ENCODE assay signal across 28 cellular contexts in genomic region chr10:126066491-126066890, GRCh38.
DNase-seq lines count a peak whose midpoint lies in the region; ATAC-seq, FAIRE-seq and TF ChIP-seq lines count a peak whose summit lies in the region.
"Had no signal": no experiment of that assay in that cellular context is flagged by ENCODE, and none has a peak within 500 bp of the region (broad histone marks: within the 10 kb centered on the region; RNA-seq: fewer than 3 reads in every experiment).

No MANE protein-coding gene starts in this region.

- H4K8ac ChIP-seq in IMR-90 (ENCODE audit: low read depth in 2 of 2, low read length in 2 of 2) (no peak overlapping the region), mesenchymal stem cell (ENCODE audit: low read length) (no peak overlapping the region)

- no peak overlapping the region for H3K4me3 ChIP-seq in BLaER1 treated with 17β-estradiol and CSF1 and Interleukin-3, amounts not matched to agents 10 nM and 100 nM
- H3K4me3 ChIP-seq in IMR-90 (ENCODE audit: insufficient read depth, low read depth, low read length) (no peak overlapping the region), astrocyte (ENCODE audit: insufficient read depth, low read depth, low read length) (no peak overlapping the region), mesenchymal stem cell (ENCODE audit: insufficient read depth in 1 of 2, low read depth in 1 of 2, low read length in 2 of 2) (no peak overlapping the region)
- H3K4me3 ChIP-seq: A549, GM12878, K562, MG63, Peyer's patch, SJCRH30 had no signal

- H2BK120ac ChIP-seq in IMR-90 (ENCODE audit: low read depth, low read length) (no peak overlapping the region), mesenchymal stem cell (ENCODE audit: low read depth, low read length) (no peak overlapping the region)

- dilution Hi-C loops in IMR-90 (cut with HindIII; ENCODE audit: low sequenced_read_pairs, unreplicated experiment) = no loop called here

- peaks cover 20% of the 10 kb centered on the region for H3K9me1 ChIP-seq in IMR-90 (ENCODE audit: insufficient read depth, low read length)

- no peaks in the 10 kb centered on the region for H4K20me1 ChIP-seq in BLaER1 treated with 17β-estradiol and CSF1 and Interleukin-3, amounts not matched to agents 10 nM and 100 nM
- H4K20me1 ChIP-seq in IMR-90 (ENCODE audit: insufficient read depth, low read length) (no peaks in the 10 kb centered on the region), astrocyte (ENCODE audit: insufficient read depth, low read length) (no peaks in the 10 kb centered on the region)

- TF ChIP-seq POLR2A in IMR-90 (IDR thresholded peaks at IDR 0.05; ENCODE audit: low read depth, low read length) = no peak

- intact Hi-C loops in IMR-90 (cut with micrococcal nuclease) = loop anchor here (10.0 kb wide), 1 partner anchor 318 kb away; the partner anchor contains the start of gene ADAM12

- no peak overlapping the region for H3K9ac ChIP-seq in BLaER1 treated with 17β-estradiol and CSF1 and Interleukin-3, amounts not matched to agents 10 nM and 100 nM
- no peak overlapping the region for H3K9ac ChIP-seq in IMR-90 (ENCODE audit: low read depth, low read length)
- H3K9ac ChIP-seq in astrocyte (ENCODE audit: low read length) = no peak overlapping the region
- no peak overlapping the region for H3K9ac ChIP-seq in mesenchymal stem cell (ENCODE audit: low read length)

- H3K9me3 Mint-ChIP-seq in astrocyte (ENCODE audit: unreplicated experiment) = peaks cover 6% of the 10 kb centered on the region
- H3K9me3 Mint-ChIP-seq: T-helper 2 cell treated with Interferon-gamma antibody and Interleukin-4, amounts not matched to agents 5 μg/mL and 100 μg/mL, for 36 hours had no signal

- peak overlapping the region in 1 of 2 experiments; percentile 12 for H2BK12ac ChIP-seq in mesenchymal stem cell (ENCODE audit: low read length in 2 of 2)

- H3K18ac ChIP-seq in IMR-90 (ENCODE audit: low read depth, low read length) = no peak overlapping the region
- peak overlapping the region in 1 of 2 experiments; percentile 37 for H3K18ac ChIP-seq in mesenchymal stem cell (ENCODE audit: low read depth in 1 of 2, low read length in 2 of 2)

- no peak overlapping the region for H3K4me3 Mint-ChIP-seq in astrocyte (ENCODE audit: unreplicated experiment)
- H3K4me3 Mint-ChIP-seq: CD14-positive monocyte; CD8-positive, alpha-beta memory T cell; T-helper 2 cell treated with Interferon-gamma antibody and Interleukin-4, amounts not matched to agents 5 μg/mL and 100 μg/mL, for 36 hours had no signal

- peaks cover 3% of the 10 kb centered on the region for H3K27me3 Mint-ChIP-seq in astrocyte (ENCODE audit: low read depth, unreplicated experiment)

- peak overlapping the region; percentile 34 for H3K27ac Mint-ChIP-seq in astrocyte (ENCODE audit: unreplicated experiment)
- H3K27ac Mint-ChIP-seq: T-helper 2 cell treated with Interferon-gamma antibody and Interleukin-4, amounts not matched to agents 5 μg/mL and 100 μg/mL, for 36 hours had no signal

- H3K4ac ChIP-seq in IMR-90 (ENCODE audit: low read depth, low read length) (no peak overlapping the region), mesenchymal stem cell (ENCODE audit: low read depth in 1 of 2, low read length in 2 of 2) (no peak overlapping the region)

- H3K79me1 ChIP-seq in IMR-90 (ENCODE audit: low read depth in 1 of 2, low read length in 2 of 2) (no peaks in the 10 kb centered on the region), mesenchymal stem cell (replicated peaks; ENCODE audit: low read length, poor library complexity, severe bottlenecking) (peaks cover 2% of the 10 kb centered on the region)

- H3K4me1 ChIP-seq in BLaER1 treated with 17β-estradiol and CSF1 and Interleukin-3, amounts not matched to agents 10 nM and 100 nM = peaks cover 0 to 24% (median 9%) of the 10 kb centered on the region in 10 experiments; a peak in 12 of 20 replicates
- H3K4me1 ChIP-seq in IMR-90 (ENCODE audit: control insufficient read depth, insufficient read depth, low read length) (peaks cover 20% of the 10 kb centered on the region), astrocyte (ENCODE audit: insufficient read depth, low read length) (peaks cover 40% of the 10 kb centered on the region), mesenchymal stem cell (ENCODE audit: control insufficient read depth, insufficient read depth, low read depth, low read length) (peaks cover 30% of the 10 kb centered on the region)
- H3K4me1 ChIP-seq: Peyer's patch had no signal

- H3K23ac ChIP-seq in IMR-90 (ENCODE audit: low read depth, low read length) = no peak overlapping the region
- H3K23ac ChIP-seq in mesenchymal stem cell (ENCODE audit: low read length in 2 of 2) = no peak overlapping the region

- no peaks in the 10 kb centered on the region for H3K27me3 ChIP-seq in BLaER1 treated with 17β-estradiol and CSF1 and Interleukin-3, amounts not matched to agents 10 nM and 100 nM
- H3K27me3 ChIP-seq in IMR-90 (ENCODE audit: control insufficient read depth, insufficient read depth, low read length) (peaks cover 3% of the 10 kb centered on the region; the same call in 1 of the 2 replicates), astrocyte (ENCODE audit: insufficient read depth, low read length) (no peaks in the 10 kb centered on the region), mesenchymal stem cell (ENCODE audit: control insufficient read depth in 1 of 2, insufficient read depth in 1 of 2, low read length in 2 of 2) (no peaks in the 10 kb centered on the region)
- H3K27me3 ChIP-seq: MG63, Peyer's patch, SJCRH30 had no signal

- in situ Hi-C loops in IMR-90 (cut with MboI; ENCODE audit: low sequenced_read_pairs) = no loop called here

- no peak for ATAC-seq in IMR-90 (ENCODE audit: low read depth)
- ATAC-seq in HG03565 (IDR thresholded peaks at IDR 0.05; ENCODE audit: unreplicated experiment) = no peak
- no peak for ATAC-seq in GM21515 (IDR thresholded peaks at IDR 0.05; ENCODE audit: unreplicated experiment)
- ATAC-seq: A549, GM12878, HepG2, K562, Right ventricle myocardium inferior had no signal

- H3K36me3 ChIP-seq in BLaER1 treated with 17β-estradiol and CSF1 and Interleukin-3, amounts not matched to agents 10 nM and 100 nM = no peaks in the 10 kb centered on the region
- H3K36me3 ChIP-seq in IMR-90 (ENCODE audit: control insufficient read depth, insufficient read depth, low read length) (no peaks in the 10 kb centered on the region), astrocyte (ENCODE audit: insufficient read depth, low read length) (peaks cover 34% of the 10 kb centered on the region), mesenchymal stem cell (ENCODE audit: control insufficient read depth in 1 of 2, insufficient read depth in 2 of 2, low read depth in 1 of 2, low read length in 2 of 2) (peaks cover 32 to 82% of the 10 kb centered on the region in 2 experiments)
- H3K36me3 ChIP-seq: Peyer's patch, SJCRH30 had no signal

- no peak overlapping the region for H4K5ac ChIP-seq in IMR-90 (ENCODE audit: low read depth, low read length)

- POLR2A ChIA-PET in IMR-90 (lab: Charles Lee; ENCODE audit: unreplicated experiment) = no interaction called here

- no peak overlapping the region for H3K27ac ChIP-seq in BLaER1 treated with 17β-estradiol and CSF1 and Interleukin-3, amounts not matched to agents 10 nM and 100 nM
- H3K27ac ChIP-seq in IMR-90 (ENCODE audit: insufficient read depth, low read length) (no peak overlapping the region), astrocyte (ENCODE audit: low read depth, low read length) (no peak overlapping the region), mesenchymal stem cell (ENCODE audit: low read length, poor library complexity, severe bottlenecking) (no peak overlapping the region)
- H3K27ac ChIP-seq: Peyer's patch, SJCRH30 had no signal

- H2AK9ac ChIP-seq in IMR-90 (replicated peaks; ENCODE audit: low read depth, low read length, poor library complexity) = no peak overlapping the region

- WGBS in IMR-90 (ENCODE audit: extremely low coverage in 2 of 2, insufficient read length in 1 of 2), 2 experiments = no CpG with 5 or more reads among the region's 9 CpGs
- 92% methylated on average over 9 of the region's 9 CpGs for WGBS in mesenchymal stem cell

- peaks cover 39% of the 10 kb centered on the region for H3K36me3 Mint-ChIP-seq in astrocyte (ENCODE audit: low read depth, unreplicated experiment)
- H3K36me3 Mint-ChIP-seq: CD14-positive monocyte; CD8-positive, alpha-beta memory T cell had no signal

- no peak overlapping the region for H3K56ac ChIP-seq in IMR-90 (ENCODE audit: extremely low read depth, insufficient read depth, low read length)

- H2BK15ac ChIP-seq in IMR-90 (ENCODE audit: low read depth, low read length) = no peak overlapping the region
- H2BK15ac ChIP-seq in mesenchymal stem cell (ENCODE audit: low read depth, poor library complexity, severe bottlenecking) = no peak overlapping the region

- H2AK5ac ChIP-seq in IMR-90 (ENCODE audit: low read depth, low read length) (peak overlapping the region; percentile 6), mesenchymal stem cell (ENCODE audit: low read length, severe bottlenecking) (no peak overlapping the region)

- no peak for TF ChIP-seq RAD21 in IMR-90 (IDR thresholded peaks at IDR 0.05; ENCODE audit: low read length)

- peak overlapping the region in 6 of 11 experiments; percentile 4 to 45 (median 26); a peak in 5 of 22 replicates for H3K4me2 ChIP-seq in BLaER1 treated with 17β-estradiol and CSF1 and Interleukin-3, amounts not matched to agents 10 nM and 100 nM
- H3K4me2 ChIP-seq in IMR-90 (ENCODE audit: low read depth, low read length) = no peak overlapping the region
- no peak overlapping the region for H3K4me2 ChIP-seq in astrocyte (ENCODE audit: low read length)
- no peak overlapping the region for H3K4me2 ChIP-seq in mesenchymal stem cell (ENCODE audit: low read length, poor library complexity, severe bottlenecking)
- H3K4me2 ChIP-seq: A549 had no signal

- DNase-seq in IMR-90 (no peak), astrocyte (ENCODE audit: low read depth) (no peak), mesenchymal stem cell (no peak), GM03348 (ENCODE audit: low spot score) (no peak)
- no peak for DNase-seq in activated CD4-positive, alpha-beta T cell treated with anti-CD3 and anti-CD28 coated beads, Interleukin-2, amount 50 U/mL, for 48 hours
- DNase-seq: CD8-positive, alpha-beta memory T cell; Kasumi-1; MG63; NCI-H1105 treated with DMSO at 0.1 percent for 48 hours; NCI-H146; NCI-H2029; NCI-H2227 treated with DMSO at 0.1 percent for 48 hours; NCI-H526 treated with DMSO at 0.1 percent for 48 hours; Peyer's patch; SJCRH30; T-helper 1 cell had no signal

- TF ChIP-seq CTCF in IMR-90 (conservative IDR thresholded peaks at IDR 0.05; ENCODE audit: low read depth, low read length) (no peak), astrocyte (IDR thresholded peaks at IDR 0.05; ENCODE audit: insufficient read depth, low read depth, low read length) (no peak)

- no peak overlapping the region for H4K91ac ChIP-seq in IMR-90 (ENCODE audit: insufficient read depth, low read depth, low read length)
- peak overlapping the region; percentile 54 for H4K91ac ChIP-seq in mesenchymal stem cell (ENCODE audit: low read length)

- H3K9me3 ChIP-seq in BLaER1 treated with 17β-estradiol and CSF1 and Interleukin-3, amounts not matched to agents 10 nM and 100 nM (replicated peaks in 1 of 11) = peaks cover 0 to 7% (median 0%) of the 10 kb centered on the region in 11 experiments; a peak in 3 of 22 replicates
- peaks cover 2% of the 10 kb centered on the region; the same call in 1 of the 2 replicates for H3K9me3 ChIP-seq in IMR-90 (ENCODE audit: control insufficient read depth, insufficient read depth, low read length)
- H3K9me3 ChIP-seq in astrocyte (ENCODE audit: insufficient read depth, low read depth, low read length) = no peaks in the 10 kb centered on the region
- no peaks in the 10 kb centered on the region for H3K9me3 ChIP-seq in mesenchymal stem cell (ENCODE audit: control insufficient read depth, low read length)
- H3K9me3 ChIP-seq: MG63, SJCRH30 had no signal

- peaks cover 49% of the 10 kb centered on the region for H3K4me1 Mint-ChIP-seq in astrocyte (ENCODE audit: low read depth, unreplicated experiment)
- H3K4me1 Mint-ChIP-seq: CD14-positive monocyte; CD8-positive, alpha-beta memory T cell had no signal

- no peak overlapping the region for H2AFZ ChIP-seq in IMR-90 (replicated peaks; ENCODE audit: low read length, poor library complexity)
- no peak overlapping the region for H2AFZ ChIP-seq in astrocyte (ENCODE audit: low read depth, low read length)
- H2AFZ ChIP-seq in mesenchymal stem cell (ENCODE audit: low read depth, low read length) = no peak overlapping the region

- H3K14ac ChIP-seq in IMR-90 (replicated peaks; ENCODE audit: low read depth, low read length) (no peak overlapping the region), mesenchymal stem cell (ENCODE audit: low read length in 2 of 2) (peak overlapping the region in 1 of 2 experiments; percentile 19)

- H2BK5ac ChIP-seq in IMR-90 (ENCODE audit: low read depth, low read length, poor library complexity, severe bottlenecking) = no peak overlapping the region
- no peak overlapping the region for H2BK5ac ChIP-seq in mesenchymal stem cell (ENCODE audit: low read depth, low read length, poor library complexity, severe bottlenecking)

- CTCF ChIA-PET in IMR-90 (lab: Yijun Ruan, JAX) = no interaction called here

- BruUV-seq in IMR-90 (replicated peaks; lab: Mats Ljungman, UMichigan) = no TSS peak

- FAIRE-seq in astrocyte (lab: Jason Lieb, UNC) = no peak
- FAIRE-seq: A549, G401.6, GM12878, H54, HepG2, K562 had no signal

- H3K79me2 ChIP-seq in astrocyte (ENCODE audit: insufficient read depth, low read length) = no peaks in the 10 kb centered on the region

- peak overlapping the region; percentile 10 for H2BK20ac ChIP-seq in IMR-90 (ENCODE audit: low read depth, low read length)

Comparison
In these comparisons a context has a peak if more than half of its experiments do, and no peak if none do; other contexts are left out.
1. H3K4me2 ChIP-seq: peak in BLaER1 treated with 17β-estradiol and CSF1 and Interleukin-3, amounts not matched to agents 10 nM and 100 nM (6 of 11); none in IMR-90 (single experiment), astrocyte (single experiment) and mesenchymal stem cell (single experiment).